13 cellular contexts compared by ENCODE assay signal in the genomic region with DNA sequence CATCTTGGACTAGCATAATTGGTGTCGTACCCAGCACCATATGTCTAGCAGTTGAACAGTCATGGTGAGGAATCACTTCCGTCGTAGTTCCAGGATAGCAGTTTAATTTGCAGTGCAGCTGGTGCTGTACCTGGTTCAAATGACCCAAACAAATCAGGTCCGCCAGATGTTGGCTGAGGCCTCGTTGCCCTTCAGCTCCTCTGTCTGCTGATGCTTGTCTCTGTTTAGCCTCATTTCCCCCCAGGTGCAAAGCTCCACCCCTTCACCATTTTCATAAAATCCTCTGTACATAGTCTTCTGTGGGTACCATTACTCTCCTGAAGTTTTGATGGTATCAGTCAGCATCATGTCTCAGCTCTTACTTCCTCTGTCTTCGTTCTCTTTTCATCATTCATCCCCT.
"Had no signal": no experiment of that assay in that cellular context is flagged by ENCODE, and none has a peak within 500 bp of the region (broad histone marks: within the 10 kb centered on the region; RNA-seq: fewer than 3 reads in every experiment).

No MANE protein-coding gene starts in this region.

- H3K9me3 ChIP-seq: esophagus squamous epithelium had no signal

- DNase-seq: activated gamma-delta T cell; activated naive CD8-positive, alpha-beta T cell treated with anti-CD3 and anti-CD28 coated beads, Interleukin-2, amount 50 U/mL, for 24 hours; activated T-cell treated with anti-CD3 and anti-CD28 coated beads for 4 hours; esophagus squamous epithelium; foreskin keratinocyte; left colon; occipital lobe; small intestine had no signal

- H3K27ac Mint-ChIP-seq: activated naive CD8-positive, alpha-beta T cell treated with anti-CD3 and anti-CD28 coated beads, Interleukin-2, amount 50 U/mL, for 24 hours; natural killer cell treated with Interleukin-12 subunit alpha and Interleukin-12 subunit beta and Interleukin-15 and Interleukin-18, amount 100 ng/mL, for 72 hours; progenitor cell of endocrine pancreas; T-helper 2 cell treated with Interferon-gamma antibody and Interleukin-4, amounts not matched to agents 5 μg/mL and 100 μg/mL, for 36 hours; type B pancreatic cell had no signal

- H3K27me3 Mint-ChIP-seq: activated naive CD8-positive, alpha-beta T cell treated with anti-CD3 and anti-CD28 coated beads, Interleukin-2, amount 50 U/mL, for 24 hours; natural killer cell treated with Interleukin-12 subunit alpha and Interleukin-12 subunit beta and Interleukin-15 and Interleukin-18, amount 100 ng/mL, for 72 hours; progenitor cell of endocrine pancreas; type B pancreatic cell had no signal

- H3K4me3 ChIP-seq: esophagus squamous epithelium had no signal

- H3K27ac ChIP-seq: esophagus squamous epithelium, foreskin keratinocyte had no signal

- ATAC-seq: activated naive CD8-positive, alpha-beta T cell treated with anti-CD3 and anti-CD28 coated beads, Interleukin-2, amount 50 U/mL, for 24 hours; foreskin keratinocyte; left colon; natural killer cell treated with Interleukin-12 subunit alpha and Interleukin-12 subunit beta and Interleukin-15 and Interleukin-18, amount 100 ng/mL, for 72 hours; right cardiac atrium had no signal

- H3K4me3 Mint-ChIP-seq: activated naive CD8-positive, alpha-beta T cell treated with anti-CD3 and anti-CD28 coated beads, Interleukin-2, amount 50 U/mL, for 24 hours; natural killer cell treated with Interleukin-12 subunit alpha and Interleukin-12 subunit beta and Interleukin-15 and Interleukin-18, amount 100 ng/mL, for 72 hours; T-helper 2 cell treated with Interferon-gamma antibody and Interleukin-4, amounts not matched to agents 5 μg/mL and 100 μg/mL, for 36 hours; type B pancreatic cell had no signal

- H3K9me3 Mint-ChIP-seq: natural killer cell treated with Interleukin-12 subunit alpha and Interleukin-12 subunit beta and Interleukin-15 and Interleukin-18, amount 100 ng/mL, for 72 hours had no signal
